1 cellular context compared by ENCODE assay signal in genomic region chr10:132632091-132632561, GRCh38.
TF ChIP-seq lines count a peak whose summit lies in the region.

No MANE protein-coding gene starts in this region.

TF ChIP-seq in SK-N-SH, 30 proteins besides CTCF, POLR2A, EP300 and RAD21 (continued from another document):
- TF ChIP-seq YY1 (IDR thresholded peaks at IDR 0.05; ENCODE audit: low read depth) (no peak), FOXM1 (IDR thresholded peaks at IDR 0.05; ENCODE audit: low read depth) (no peak), TAF1 (IDR thresholded peaks at IDR 0.05; ENCODE audit: borderline replicate concordance, low read depth, low read length) (no peak)
